ENCODE assay signal across 26 cellular contexts in genomic region chr7:48009954-48010353, GRCh38. TPM values are rescaled to one million over a fixed set of nuclear protein-coding genes. Genes with fewer than 3 reads are reported as not detected.
A peak's percentile ranks its signal among the peaks of the same experiment; 100 is the strongest.
DNase-seq lines count a peak whose midpoint lies in the region; ATAC-seq, FAIRE-seq and TF ChIP-seq lines count a peak whose summit lies in the region.
"Had no signal": no experiment of that assay in that cellular context is flagged by ENCODE, and none has a peak within 500 bp of the region (broad histone marks: within the 10 kb centered on the region; RNA-seq: fewer than 3 reads in every experiment).

No MANE protein-coding gene starts in this region.

- SMC1A ChIA-PET in GM12878 (lab: Charles Lee; ENCODE audit: uncharacterized antibody, unreplicated experiment): no interaction called here

- BruUV-seq in GM12878 (replicated peaks; lab: Mats Ljungman, UMichigan): no TSS peak

- CTCF ChIA-PET in GM12878 (lab: Yijun Ruan, JAX): no interaction called here

- H3K27me3 Mint-ChIP-seq in dendritic cell treated with granulocyte-macrophage colony-stimulating factor and Interleukin-4, amounts not matched to agents 40 ng/mL and 50 ng/mL, for 4 days: no peaks in the 10 kb centered on the region

- H3K36me3 ChIP-seq in GM12878 (ENCODE audit: control insufficient read depth in 2 of 2, insufficient read depth in 2 of 2, low read length in 1 of 2) (no peaks in the 10 kb centered on the region), colonic mucosa (no peaks in the 10 kb centered on the region)
- H3K36me3 ChIP-seq: BE2C, BLaER1 had no signal

- no peaks in the 10 kb centered on the region for H3K9me3 Mint-ChIP-seq in dendritic cell treated with granulocyte-macrophage colony-stimulating factor and Interleukin-4, amounts not matched to agents 40 ng/mL and 50 ng/mL, for 4 days
- H3K9me3 Mint-ChIP-seq: CD8-positive, alpha-beta memory T cell had no signal

- H3K4me3 Mint-ChIP-seq in dendritic cell treated with granulocyte-macrophage colony-stimulating factor and Interleukin-4, amounts not matched to agents 40 ng/mL and 50 ng/mL, for 4 days: no peak overlapping the region
- H3K4me3 Mint-ChIP-seq: CD14-positive monocyte; CD4-positive, alpha-beta memory T cell; CD4-positive, CD25-positive, alpha-beta regulatory T cell; CD8-positive, alpha-beta memory T cell had no signal

- H2AFZ ChIP-seq in GM12878 (ENCODE audit: control insufficient read depth, low read depth, low read length): no peak overlapping the region

- H3K27ac ChIP-seq in GM12878 (ENCODE audit: control insufficient read depth, insufficient read depth): no peak overlapping the region
- no peak overlapping the region for H3K27ac ChIP-seq in colonic mucosa
- H3K27ac ChIP-seq: BLaER1 had no signal

- TF ChIP-seq EP300 in GM12878 (IDR thresholded peaks at IDR 0.05; ENCODE audit: borderline replicate concordance in 1 of 2, control insufficient read depth in 1 of 2, low read depth in 2 of 2, low read length in 2 of 2): no peak

- H4K20me1 ChIP-seq in GM12878 (ENCODE audit: control insufficient read depth, insufficient read depth): no peaks in the 10 kb centered on the region
- H4K20me1 ChIP-seq: BLaER1 had no signal

- intact Hi-C loops in GM12878 (cut with micrococcal nuclease; ENCODE audit: unreplicated experiment) (no loop called here), colonic mucosa (cut with DNase I) (no loop called here)
- intact Hi-C loops in dendritic cell treated with granulocyte-macrophage colony-stimulating factor and Interleukin-4, amounts not matched to agents 40 ng/mL and 50 ng/mL, for 4 days (cut with micrococcal nuclease): loop anchor here (10.0 kb wide), 1 partner anchor 65 kb away; the partner anchor contains the start of gene PKD1L1

- TF ChIP-seq RAD21 in GM12878 (IDR thresholded peaks at IDR 0.05; ENCODE audit: insufficient read depth, low read depth, low read length): no peak

- H3K9me3 ChIP-seq in GM12878 (replicated peaks; ENCODE audit: control insufficient read depth, insufficient read depth, low read length) (no peaks in the 10 kb centered on the region), colonic mucosa (no peaks in the 10 kb centered on the region)
- H3K9me3 ChIP-seq: BE2C, BLaER1 had no signal

- H3K36me3 Mint-ChIP-seq in dendritic cell treated with granulocyte-macrophage colony-stimulating factor and Interleukin-4, amounts not matched to agents 40 ng/mL and 50 ng/mL, for 4 days (ENCODE audit: low read depth): no peaks in the 10 kb centered on the region
- H3K36me3 Mint-ChIP-seq: CD4-positive, alpha-beta memory T cell; CD4-positive, CD25-positive, alpha-beta regulatory T cell had no signal

- H3K9ac ChIP-seq in GM12878 (ENCODE audit: control insufficient read depth, insufficient read depth, low read length) (no peak overlapping the region), colonic mucosa (ENCODE audit: low read depth in 2 of 2, low read length in 2 of 2) (no peak overlapping the region)
- H3K9ac ChIP-seq: BLaER1 had no signal

- in situ Hi-C loops in GM12878 (cut with MboI): no loop called here

- no peak for TF ChIP-seq CTCF in GM12878 (IDR thresholded peaks at IDR 0.05 in 2 of 3, conservative IDR thresholded peaks at IDR 0.05 in 1 of 3; ENCODE audit: control insufficient read depth in 2 of 3, extremely low read depth in 1 of 3, insufficient read depth in 1 of 3, low read depth in 3 of 3, low read length in 3 of 3)
- no peak for TF ChIP-seq CTCF in colonic mucosa (IDR thresholded peaks at IDR 0.05)

- H3K27me3 ChIP-seq in GM12878 (replicated peaks in 1 of 2; ENCODE audit: control insufficient read depth in 2 of 2, insufficient read depth in 2 of 2, low read length in 1 of 2) (peaks cover 0 to 1% of the 10 kb centered on the region in 2 experiments; a peak in 1 of 4 replicates), colonic mucosa (no peaks in the 10 kb centered on the region)
- H3K27me3 ChIP-seq: BE2C, BLaER1 had no signal

- H3K27ac Mint-ChIP-seq in dendritic cell treated with granulocyte-macrophage colony-stimulating factor and Interleukin-4, amounts not matched to agents 40 ng/mL and 50 ng/mL, for 4 days: peak overlapping the region; percentile 74
- H3K27ac Mint-ChIP-seq: CD4-positive, CD25-positive, alpha-beta regulatory T cell; CD8-positive, alpha-beta memory T cell had no signal

- POLR2A ChIA-PET in GM12878 (lab: Charles Lee): no interaction called here

- no peak for DNase-seq in HTR-8/SVneo (ENCODE audit: insufficient read length, low spot score)
- no peak for DNase-seq in GM12878 (ENCODE audit: low read depth, low spot score)
- DNase-seq in urothelium cell line (ENCODE audit: low spot score): no peak
- no peak for DNase-seq in colonic mucosa
- DNase-seq in DMS153 (lab: John Stamatoyannopoulos, UW): no peak
- DNase-seq: 8988T; ACHN; BE2C; C1 segment of cervical spinal cord; CD4-positive, alpha-beta memory T cell; CD4-positive, CD25-positive, alpha-beta regulatory T cell; CD8-positive, alpha-beta memory T cell; COR-L47; DMS 273 treated with DMSO at 0.1 percent for 48 hours; DMS79 treated with DMSO at 0.1 percent for 48 hours; GF-D8 had no signal

- H3K4me1 ChIP-seq in GM12878 (ENCODE audit: control insufficient read depth, insufficient read depth, low read length) (peaks cover 19% of the 10 kb centered on the region), colonic mucosa (no peaks in the 10 kb centered on the region)
- H3K4me1 ChIP-seq: BE2C had no signal

- RAD21 ChIA-PET in GM12878 (lab: Charles Lee; ENCODE audit: unreplicated experiment): no interaction called here

- H3K4me3 ChIP-seq in GM12878: no peak overlapping the region
- H3K4me3 ChIP-seq in colonic mucosa: no peak overlapping the region
- H3K4me3 ChIP-seq: BLaER1 had no signal

- WGBS in GM12878 (ENCODE audit: insufficient coverage, insufficient replicate concordance, low lambda C conversion rate, missing lambda C conversion rate): 53% methylated on average over 4 of the region's 4 CpGs

- TF ChIP-seq POLR2A in GM12878 (IDR thresholded peaks at IDR 0.05; ENCODE audit: low read depth, low read length): no peak

- H3K79me2 ChIP-seq in GM12878 (ENCODE audit: control insufficient read depth, insufficient read depth, low read length): no peaks in the 10 kb centered on the region

- no peak overlapping the region for H3K4me2 ChIP-seq in GM12878 (ENCODE audit: control insufficient read depth, insufficient read depth)
- H3K4me2 ChIP-seq: BLaER1 had no signal

- FAIRE-seq in HTR-8/SVneo (lab: Jason Lieb, UNC) (peak; percentile 76), GM12878 (lab: Jason Lieb, UNC) (no peak), urothelium cell line (lab: Jason Lieb, UNC) (peak; percentile 81)
- FAIRE-seq: A204.1, G401.6, GM12892, GM18507 had no signal

- ATAC-seq in GM12878 (no peak), HG03432 (IDR thresholded peaks at IDR 0.05; ENCODE audit: unreplicated experiment) (no peak)

- peaks cover 33% of the 10 kb centered on the region for H3K4me1 Mint-ChIP-seq in dendritic cell treated with granulocyte-macrophage colony-stimulating factor and Interleukin-4, amounts not matched to agents 40 ng/mL and 50 ng/mL, for 4 days (ENCODE audit: low read depth)
- H3K4me1 Mint-ChIP-seq: CD4-positive, alpha-beta memory T cell; CD4-positive, CD25-positive, alpha-beta regulatory T cell had no signal

RNA-seq across cellular contexts. Expression of gene SUN3, which starts 19.0 kb away (rescaled TPM):
- not detected in 2 replicates for total RNA-seq in GM12878 (2013; cell fraction: nucleolus; rRNA removed)
- total RNA-seq in GM12878 (2014; rRNA removed) (not detected in 2 replicates), GM12878 (2014; rRNA removed; fragmentation: Illumina TruSeq; extraction: Trizol) (not detected in 2 replicates), GM12878 (2021) (not detected in 2 replicates), colonic mucosa (not detected)
- not detected for polyA plus RNA-seq in GM12878 (2011; ENCODE audit: low read depth)
- polyA plus RNA-seq in GM12878 (2011; rRNA removed) (not detected in 2 replicates), GM12878 (2014; fragmentation: Illumina TruSeq; extraction: Trizol) (not detected in 2 replicates), GM12878 (2014; fragmentation: Nextera tagmentation; extraction: Ambion mirVana) (under 1 TPM in 1 of 2 experiments, not detected in 1; 0.48 TPM), GM12878 (2014; rRNA removed) (not detected in 2 replicates), GM12878 (2016; fragmentation: Nextera tagmentation; extraction: Ambion mirVana) (under 1 TPM in 1 of 2 experiments, not detected in 1; 0.29 TPM)
- polyA plus RNA-seq in GM12878 (2011; cell fraction: cytosol; rRNA removed): not detected in 2 replicates
- not detected in 2 replicates for polyA plus RNA-seq in GM12878 (2011; cell fraction: nucleus; rRNA removed)
- polyA plus RNA-seq in GM12878 (2012): not detected in 2 replicates
- not detected in 2 replicates for polyA minus RNA-seq in GM12878 (2011; rRNA and poly(A)+ RNA removed)
- not detected in 2 replicates for polyA minus RNA-seq in GM12878 (2011; cell fraction: cytosol; rRNA and poly(A)+ RNA removed)
- not detected in 2 replicates for polyA minus RNA-seq in GM12878 (2011; cell fraction: nucleus; rRNA and poly(A)+ RNA removed)
- total RNA-seq: A673; CD4-positive, alpha-beta memory T cell; CD4-positive, CD25-positive, alpha-beta regulatory T cell; CD8-positive, alpha-beta memory T cell had no signal
- polyA plus RNA-seq: AG04450; CD14-positive monocyte; CD4-positive, CD25-positive, alpha-beta regulatory T cell; CD8-positive, alpha-beta memory T cell had no signal

RNA-seq across cellular contexts. Expression of gene C7orf57, which starts 25.4 kb away (rescaled TPM):
- total RNA-seq in GM12878 (2013; cell fraction: nucleolus; rRNA removed): not detected in 2 replicates
- total RNA-seq in GM12878 (2014; rRNA removed) (not detected in 2 replicates), GM12878 (2014; rRNA removed; fragmentation: Illumina TruSeq; extraction: Trizol) (0.09 TPM in 1 of 2 replicates, not detected in the other), GM12878 (2021) (not detected in 2 replicates), colonic mucosa (under 1 TPM in 1 of 2 donors, not detected in 1; 0.24 TPM)
- not detected for polyA plus RNA-seq in GM12878 (2011; ENCODE audit: low read depth)
- polyA plus RNA-seq in GM12878 (2011; rRNA removed) (0.04 and 0.10 TPM in 2 replicates), GM12878 (2014; fragmentation: Illumina TruSeq; extraction: Trizol) (0.10 TPM in 1 of 2 replicates, not detected in the other), GM12878 (2014; fragmentation: Nextera tagmentation; extraction: Ambion mirVana) (under 1 TPM; 0.07 to 0.21 TPM), GM12878 (2014; rRNA removed) (0.04 TPM in 2 replicates), GM12878 (2016; fragmentation: Nextera tagmentation; extraction: Ambion mirVana) (not detected)
- not detected in 2 replicates for polyA plus RNA-seq in GM12878 (2011; cell fraction: cytosol; rRNA removed)
- polyA plus RNA-seq in GM12878 (2011; cell fraction: nucleus; rRNA removed): not detected in 2 replicates
- not detected in 2 replicates for polyA plus RNA-seq in GM12878 (2012)
- not detected in 2 replicates for polyA minus RNA-seq in GM12878 (2011; rRNA and poly(A)+ RNA removed)
- not detected in 2 replicates for polyA minus RNA-seq in GM12878 (2011; cell fraction: cytosol; rRNA and poly(A)+ RNA removed)
- polyA minus RNA-seq in GM12878 (2011; cell fraction: nucleus; rRNA and poly(A)+ RNA removed): not detected in 2 replicates
- total RNA-seq: A673; CD4-positive, alpha-beta memory T cell; CD4-positive, CD25-positive, alpha-beta regulatory T cell had no signal
- polyA plus RNA-seq: AG04450; CD14-positive monocyte; CD4-positive, CD25-positive, alpha-beta regulatory T cell; CD8-positive, alpha-beta memory T cell had no signal

RNA-seq across cellular contexts. Expression of gene HUS1, which starts 30.5 kb away (rescaled TPM):
- total RNA-seq in GM12878 (2013; cell fraction: nucleolus; rRNA removed): 55.6 and 66.7 TPM in 2 replicates
- total RNA-seq in GM12878 (2014; rRNA removed) (10.4 and 10.7 TPM in 2 replicates), GM12878 (2014; rRNA removed; fragmentation: Illumina TruSeq; extraction: Trizol) (14.1 and 17.2 TPM in 2 replicates), GM12878 (2021) (21.5 and 26.8 TPM in 2 replicates), colonic mucosa (10 to 100 TPM; 31.6 to 33.2 TPM)
- 13.3 TPM for polyA plus RNA-seq in GM12878 (2011; ENCODE audit: low read depth)
- polyA plus RNA-seq in GM12878 (2011; rRNA removed) (24.2 and 30.8 TPM in 2 replicates), GM12878 (2014; fragmentation: Illumina TruSeq; extraction: Trizol) (22.3 and 23.7 TPM in 2 replicates), GM12878 (2014; fragmentation: Nextera tagmentation; extraction: Ambion mirVana) (10 to 100 TPM; 26.4 to 35.5 TPM), GM12878 (2014; rRNA removed) (15.2 and 16.2 TPM in 2 replicates), GM12878 (2016; fragmentation: Nextera tagmentation; extraction: Ambion mirVana) (10 to 100 TPM; 21.1 to 22.9 TPM)
- 11.3 and 14.0 TPM in 2 replicates for polyA plus RNA-seq in GM12878 (2011; cell fraction: cytosol; rRNA removed)
- polyA plus RNA-seq in GM12878 (2011; cell fraction: nucleus; rRNA removed): 12.8 and 14.2 TPM in 2 replicates
- 12.1 and 16.2 TPM in 2 replicates for polyA plus RNA-seq in GM12878 (2012)
- polyA minus RNA-seq in GM12878 (2011; rRNA and poly(A)+ RNA removed): 17.6 and 19.6 TPM in 2 replicates
- 5.5 and 8.1 TPM in 2 replicates for polyA minus RNA-seq in GM12878 (2011; cell fraction: cytosol; rRNA and poly(A)+ RNA removed)
- 10.5 and 16.8 TPM in 2 replicates for polyA minus RNA-seq in GM12878 (2011; cell fraction: nucleus; rRNA and poly(A)+ RNA removed)
